In the genomic region with DNA sequence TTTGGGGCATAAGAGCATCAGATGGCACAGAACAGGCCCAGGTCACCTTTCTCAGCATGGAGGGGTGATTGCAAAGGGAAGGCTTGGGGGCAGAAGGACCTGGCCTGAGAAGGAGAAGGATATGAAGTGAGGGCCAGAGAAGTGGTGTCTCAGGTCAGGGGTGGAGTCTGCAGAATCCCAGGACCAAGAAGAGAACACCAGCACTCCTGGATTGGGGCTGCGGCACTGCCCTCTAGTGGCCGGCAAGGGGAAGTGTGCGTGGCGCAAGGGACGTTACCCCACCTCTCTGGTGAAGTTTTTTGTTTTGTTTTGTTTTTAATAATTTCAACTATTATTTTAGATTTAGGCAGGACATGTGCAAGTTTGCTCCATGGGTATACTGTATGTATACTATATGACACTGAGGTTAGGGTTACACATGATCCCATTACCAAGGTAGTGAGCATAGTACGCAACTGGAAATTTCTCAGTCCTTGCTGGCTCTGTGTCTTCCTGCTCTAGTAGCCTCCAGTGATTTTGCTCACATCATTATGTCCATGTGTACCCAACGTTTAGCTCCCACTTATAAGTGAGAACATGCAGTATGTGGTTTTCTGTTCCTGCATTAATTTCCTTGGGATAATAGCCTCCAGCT, we compare ENCODE assay signal across 8 cellular contexts.
DNase-seq lines count a peak whose midpoint lies in the region; ATAC-seq and TF ChIP-seq lines count a peak whose summit lies in the region.

No MANE protein-coding gene starts in this region.

- peak; percentile 29 for DNase-seq in activated CD4-positive, CD25-positive, alpha-beta regulatory T cell treated with anti-CD3 and anti-CD28 coated beads, Interleukin-2, amount 50 U/mL, for 72 hours
- DNase-seq in activated CD4-positive, CD25-positive, alpha-beta regulatory T cell (lab: John Stamatoyannopoulos, UW) = no peak
- DNase-seq in HPDE6-E6E7 (ENCODE audit: extremely low spot score) = peak; percentile 60
- DNase-seq in brain microvascular endothelial cell = no peak
- DNase-seq in osteoblast (ENCODE audit: insufficient read length, low spot score, missing footprints) = no peak
- no peak for DNase-seq in tibial nerve (ENCODE audit: low spot score in 2 of 2)
- no peak for DNase-seq in NCI-H2081 treated with DMSO at 0.1 percent for 48 hours (lab: John Stamatoyannopoulos, UW)

- H3K4me2 ChIP-seq in osteoblast (ENCODE audit: insufficient read depth, low read length) = no peak overlapping the region

- no peak for TF ChIP-seq POLR2A in tibial nerve (IDR thresholded peaks at IDR 0.05)

- TF ChIP-seq CTCF in brain microvascular endothelial cell (IDR thresholded peaks at IDR 0.05; ENCODE audit: low read depth, low read length, missing control alignments) (peak; percentile 81), osteoblast (IDR thresholded peaks at IDR 0.05; ENCODE audit: extremely low read depth, low read depth, low read length) (peak; percentile 81), tibial nerve (IDR thresholded peaks at IDR 0.05) (no peak)

- peak overlapping the region; percentile 12 for H2AFZ ChIP-seq in osteoblast (ENCODE audit: low read length)

- no peak overlapping the region for H3K4me3 ChIP-seq in brain microvascular endothelial cell (ENCODE audit: low read depth, low read length)
- no peak overlapping the region for H3K4me3 ChIP-seq in osteoblast (ENCODE audit: insufficient read depth, low read length)
- H3K4me3 ChIP-seq in tibial nerve = no peak overlapping the region

- WGBS in tibial nerve, 2 donors = 81 to 91% methylated on average over 7 of the region's 7 CpGs

- H3K4me1 ChIP-seq in osteoblast (ENCODE audit: insufficient read depth, low read length) (no peaks in the 10 kb centered on the region), tibial nerve (no peaks in the 10 kb centered on the region)

- no peak overlapping the region for H3K27ac ChIP-seq in brain microvascular endothelial cell
- no peak overlapping the region for H3K27ac ChIP-seq in osteoblast (ENCODE audit: low read depth, low read length)
- H3K27ac ChIP-seq in tibial nerve = no peak overlapping the region

- no peaks in the 10 kb centered on the region for H3K27me3 ChIP-seq in brain microvascular endothelial cell (replicated peaks)
- no peaks in the 10 kb centered on the region for H3K27me3 ChIP-seq in osteoblast (ENCODE audit: insufficient read depth, low read length)
- H3K27me3 ChIP-seq in tibial nerve = no peaks in the 10 kb centered on the region

- H3K9me3 ChIP-seq in osteoblast (ENCODE audit: low read depth, low read length) = no peaks in the 10 kb centered on the region
- H3K9me3 ChIP-seq in tibial nerve = no peaks in the 10 kb centered on the region

- in situ Hi-C loops in brain microvascular endothelial cell (cut with HindIII; ENCODE audit: low pct_ligation_motif_present, low sequenced_read_pairs) = no loop called here

- no peaks in the 10 kb centered on the region for H3K36me3 ChIP-seq in brain microvascular endothelial cell (replicated peaks)
- H3K36me3 ChIP-seq in osteoblast (ENCODE audit: insufficient read depth, low read length) = no peaks in the 10 kb centered on the region
- H3K36me3 ChIP-seq in tibial nerve = no peaks in the 10 kb centered on the region

- ATAC-seq in GM21529 (IDR thresholded peaks at IDR 0.05; ENCODE audit: unreplicated experiment) = peak; percentile 91

- no peaks in the 10 kb centered on the region for H3K79me2 ChIP-seq in osteoblast (ENCODE audit: insufficient read depth, low read length)

- H4K20me1 ChIP-seq in osteoblast (ENCODE audit: insufficient read depth, low read length) = no peaks in the 10 kb centered on the region

- no peak for TF ChIP-seq EP300 in tibial nerve (IDR thresholded peaks at IDR 0.05)

Comparison
In these comparisons a context has a peak if more than half of its experiments do, and no peak if none do; other contexts are left out.
1. DNase-seq: peak in activated CD4-positive, CD25-positive, alpha-beta regulatory T cell treated with anti-CD3 and anti-CD28 coated beads, Interleukin-2, amount 50 U/mL, for 72 hours (single experiment) and HPDE6-E6E7 (single experiment); none in activated CD4-positive, CD25-positive, alpha-beta regulatory T cell (0 of 4), brain microvascular endothelial cell (single experiment), osteoblast (single experiment), tibial nerve (0 of 2) and NCI-H2081 treated with DMSO at 0.1 percent for 48 hours (single experiment).
2. CTCF ChIP-seq: peak in brain microvascular endothelial cell (single experiment) and osteoblast (single experiment); none in tibial nerve (0 of 5).